In genomic region chr1:181079382-181079781, GRCh38 we compare ENCODE assay signal across 24 cellular contexts. TPM values are rescaled to one million over a fixed set of nuclear protein-coding genes. Genes with fewer than 3 reads are reported as not detected.
DNase-seq lines count a peak whose midpoint lies in the region; ATAC-seq and TF ChIP-seq lines count a peak whose summit lies in the region.
"Had no signal": no experiment of that assay in that cellular context is flagged by ENCODE, and none has a peak within 500 bp of the region (broad histone marks: within the 10 kb centered on the region; RNA-seq: fewer than 3 reads in every experiment).

No MANE protein-coding gene starts in this region.

- peaks cover 18 to 36% of the 10 kb centered on the region in 2 donors for H3K27me3 Mint-ChIP-seq in natural killer cell treated with Interleukin-12 subunit alpha and Interleukin-12 subunit beta and Interleukin-15 and Interleukin-18, amount 100 ng/mL, for 72 hours
- H3K27me3 Mint-ChIP-seq in natural killer cell (ENCODE audit: low read depth in 2 of 2) (peaks cover 22 to 42% of the 10 kb centered on the region in 2 donors), brain (peaks cover 4% of the 10 kb centered on the region)
- peaks cover 12 to 18% of the 10 kb centered on the region in 2 donors for H3K27me3 Mint-ChIP-seq in stimulated activated naive B cell treated with anti-CD40 and anti-IgM and Interleukin-4, amounts not matched to agents 10 μg/mL and 1 μg/mL and 100 μg/mL, for 72 hours

- intact Hi-C loops in natural killer cell (cut with micrococcal nuclease), result no loop called here
- intact Hi-C loops in left colon (cut with DNase I, micrococcal nuclease), result no loop called here

- H3K36me3 Mint-ChIP-seq in natural killer cell treated with Interleukin-12 subunit alpha and Interleukin-12 subunit beta and Interleukin-15 and Interleukin-18, amount 100 ng/mL, for 72 hours, result no peaks in the 10 kb centered on the region
- H3K36me3 Mint-ChIP-seq in natural killer cell, result no peaks in the 10 kb centered on the region
- H3K36me3 Mint-ChIP-seq in brain, result no peaks in the 10 kb centered on the region
- peaks cover 2 to 3% of the 10 kb centered on the region in 2 donors for H3K36me3 Mint-ChIP-seq in stimulated activated naive B cell treated with anti-CD40 and anti-IgM and Interleukin-4, amounts not matched to agents 10 μg/mL and 1 μg/mL and 100 μg/mL, for 72 hours
- H3K36me3 Mint-ChIP-seq: CD4-positive, CD25-positive, alpha-beta regulatory T cell had no signal

- peak overlapping the region; percentile 59 for H3K4me3 Mint-ChIP-seq in natural killer cell treated with Interleukin-12 subunit alpha and Interleukin-12 subunit beta and Interleukin-15 and Interleukin-18, amount 100 ng/mL, for 72 hours
- no peak overlapping the region for H3K4me3 Mint-ChIP-seq in natural killer cell
- H3K4me3 Mint-ChIP-seq in brain, result no peak overlapping the region
- H3K4me3 Mint-ChIP-seq in stimulated activated naive B cell treated with anti-CD40 and anti-IgM and Interleukin-4, amounts not matched to agents 10 μg/mL and 1 μg/mL and 100 μg/mL, for 72 hours, result no peak overlapping the region
- H3K4me3 Mint-ChIP-seq: activated naive CD8-positive, alpha-beta T cell treated with anti-CD3 and anti-CD28 coated beads, Interleukin-2, amount 50 U/mL, for 24 hours; CD4-positive, CD25-positive, alpha-beta regulatory T cell; naive thymus-derived CD4-positive, alpha-beta T cell had no signal

- H3K4me1 Mint-ChIP-seq in natural killer cell treated with Interleukin-12 subunit alpha and Interleukin-12 subunit beta and Interleukin-15 and Interleukin-18, amount 100 ng/mL, for 72 hours (ENCODE audit: low read depth in 2 of 2), result peaks cover 15 to 19% of the 10 kb centered on the region in 2 donors
- H3K4me1 Mint-ChIP-seq in natural killer cell (peaks cover 0 to 4% of the 10 kb centered on the region in 2 donors), brain (peaks cover 65% of the 10 kb centered on the region)
- H3K4me1 Mint-ChIP-seq in stimulated activated naive B cell treated with anti-CD40 and anti-IgM and Interleukin-4, amounts not matched to agents 10 μg/mL and 1 μg/mL and 100 μg/mL, for 72 hours, result peaks cover 16 to 22% of the 10 kb centered on the region in 2 donors

- H3K27ac Mint-ChIP-seq in natural killer cell treated with Interleukin-12 subunit alpha and Interleukin-12 subunit beta and Interleukin-15 and Interleukin-18, amount 100 ng/mL, for 72 hours, result peak overlapping the region; percentile 12 to 65
- H3K27ac Mint-ChIP-seq in natural killer cell (no peak overlapping the region), brain (peak overlapping the region in 3 of 5 experiments; percentile 3 to 55 (median 28))
- peak overlapping the region; percentile 56 for H3K27ac Mint-ChIP-seq in stimulated activated naive B cell treated with anti-CD40 and anti-IgM and Interleukin-4, amounts not matched to agents 10 μg/mL and 1 μg/mL and 100 μg/mL, for 72 hours
- H3K27ac Mint-ChIP-seq: activated naive CD8-positive, alpha-beta T cell treated with anti-CD3 and anti-CD28 coated beads, Interleukin-2, amount 50 U/mL, for 24 hours; naive thymus-derived CD4-positive, alpha-beta T cell had no signal

- TF ChIP-seq CTCF in natural killer cell (IDR thresholded peaks at IDR 0.05), result no peak
- TF ChIP-seq CTCF in brain (conservative IDR thresholded peaks at IDR 0.05), result no peak

- peaks cover 3% of the 10 kb centered on the region for H3K9me3 Mint-ChIP-seq in natural killer cell treated with Interleukin-12 subunit alpha and Interleukin-12 subunit beta and Interleukin-15 and Interleukin-18, amount 100 ng/mL, for 72 hours
- H3K9me3 Mint-ChIP-seq in natural killer cell, result no peaks in the 10 kb centered on the region
- H3K9me3 Mint-ChIP-seq in brain, result peaks cover 0 to 3% (median 0%) of the 10 kb centered on the region in 5 experiments
- peaks cover 0 to 3% of the 10 kb centered on the region in 2 donors for H3K9me3 Mint-ChIP-seq in stimulated activated naive B cell treated with anti-CD40 and anti-IgM and Interleukin-4, amounts not matched to agents 10 μg/mL and 1 μg/mL and 100 μg/mL, for 72 hours

- peak in 1 of 2 donors; percentile 62 for ATAC-seq in natural killer cell treated with Interleukin-12 subunit alpha and Interleukin-12 subunit beta and Interleukin-15 and Interleukin-18, amount 100 ng/mL, for 72 hours
- no peak for ATAC-seq in natural killer cell
- ATAC-seq in HG02885 (IDR thresholded peaks at IDR 0.05; ENCODE audit: poor library complexity, unreplicated experiment), result peak; percentile 47
- peak in 1 of 2 donors; percentile 32 for ATAC-seq in stimulated activated naive B cell treated with anti-CD40 and anti-IgM and Interleukin-4, amounts not matched to agents 10 μg/mL and 1 μg/mL and 100 μg/mL, for 72 hours (replicated peaks)
- ATAC-seq in HG03457 (IDR thresholded peaks at IDR 0.05; ENCODE audit: unreplicated experiment), result no peak
- ATAC-seq in left colon, result no peak
- ATAC-seq: activated naive CD8-positive, alpha-beta T cell treated with anti-CD3 and anti-CD28 coated beads, Interleukin-2, amount 50 U/mL, for 24 hours; HCT116; naive thymus-derived CD4-positive, alpha-beta T cell had no signal

- no peak for DNase-seq in natural killer cell treated with Interleukin-12 subunit alpha and Interleukin-12 subunit beta and Interleukin-15 and Interleukin-18, amount 100 ng/mL, for 72 hours (ENCODE audit: low spot score)
- DNase-seq in natural killer cell (no peak), inferior parietal cortex (ENCODE audit: extremely low spot score) (no peak), left colon (no peak)
- DNase-seq in stimulated activated naive B cell treated with anti-CD40 and anti-IgM and Interleukin-4, amounts not matched to agents 10 μg/mL and 1 μg/mL and 100 μg/mL, for 72 hours, result no peak
- DNase-seq: activated CD4-positive, alpha-beta T cell treated with anti-CD3 and anti-CD28 coated beads for 1 hour; activated effector memory CD4-positive, alpha-beta T cell treated with anti-CD3 and anti-CD28 coated beads, Interleukin-2, amount 50 U/mL, for 16 hours; activated naive CD8-positive, alpha-beta T cell treated with anti-CD3 and anti-CD28 coated beads, Interleukin-2, amount 50 U/mL, for 24 hours; CD4-positive, CD25-positive, alpha-beta regulatory T cell; DMS 273 treated with DMSO at 0.1 percent for 48 hours; foreskin melanocyte; hypothalamus; naive thymus-derived CD4-positive, alpha-beta T cell; NCI-H2107; NCI-H524; RPMI8226; sigmoid colon; stimulated activated naive CD4-positive, alpha-beta T cell treated with Interleukin-2 at 50 U/mL for 16 hours; T1000; thyroid gland had no signal

RNA-seq across cellular contexts. Expression of gene IER5, which starts 9.1 kb away (rescaled TPM):
- 10 to 100 TPM; 57.1 to 91.7 TPM for total RNA-seq in natural killer cell treated with Interleukin-12 subunit alpha and Interleukin-12 subunit beta and Interleukin-15 and Interleukin-18, amount 100 ng/mL, for 72 hours
- 100 to 1,000 TPM; 118 to 164 (median 150) TPM for total RNA-seq in natural killer cell
- 12.4 TPM for polyA plus RNA-seq in brain (ENCODE audit: insufficient read depth, low read depth, low replicate concordance)
- total RNA-seq in left colon, result 10 to 100 TPM; 13.8 to 19.8 TPM

RNA-seq across cellular contexts. Expression of gene MR1, which starts 45.6 kb away (rescaled TPM):
- 10 to 100 TPM; 26.9 to 70.4 TPM for total RNA-seq in natural killer cell treated with Interleukin-12 subunit alpha and Interleukin-12 subunit beta and Interleukin-15 and Interleukin-18, amount 100 ng/mL, for 72 hours
- total RNA-seq in natural killer cell (10 to 100 TPM; 27.8 to 35.3 (median 34.6) TPM), left colon (1 to 10 TPM; 5.3 to 7.5 TPM)
- polyA plus RNA-seq in brain (ENCODE audit: insufficient read depth, low read depth, low replicate concordance), result 2.2 TPM

RNA-seq across cellular contexts. Expression of gene STX6, which starts 56.7 kb away (rescaled TPM):
- total RNA-seq in natural killer cell treated with Interleukin-12 subunit alpha and Interleukin-12 subunit beta and Interleukin-15 and Interleukin-18, amount 100 ng/mL, for 72 hours, result 10 to 100 TPM; 25.0 to 26.2 TPM
- 10 to 100 TPM; 11.6 to 18.3 (median 15.6) TPM for total RNA-seq in natural killer cell
- 22.1 TPM for polyA plus RNA-seq in brain (ENCODE audit: insufficient read depth, low read depth, low replicate concordance)
- 10 to 100 TPM; 16.8 to 18.2 TPM for total RNA-seq in left colon

Comparison
In these comparisons a context has a peak if more than half of its experiments do, and no peak if none do; other contexts are left out.
1. H3K27ac Mint-ChIP-seq: peak in natural killer cell treated with Interleukin-12 subunit alpha and Interleukin-12 subunit beta and Interleukin-15 and Interleukin-18, amount 100 ng/mL, for 72 hours (2 of 2), brain (3 of 5) and stimulated activated naive B cell treated with anti-CD40 and anti-IgM and Interleukin-4, amounts not matched to agents 10 μg/mL and 1 μg/mL and 100 μg/mL, for 72 hours (single experiment); none in natural killer cell (0 of 2).